1 cellular context compared by ENCODE assay signal in genomic region chr5:35922468-35922867, GRCh38.
TF ChIP-seq lines count a peak whose summit lies in the region.

No MANE protein-coding gene starts in this region.

TF ChIP-seq in IMR-90, 13 proteins besides CTCF, POLR2A, EP300 and RAD21:
- TF ChIP-seq SMC3 (IDR thresholded peaks at IDR 0.05; ENCODE audit: low read depth, low read length): no peak
- TF ChIP-seq, protein P1, sequence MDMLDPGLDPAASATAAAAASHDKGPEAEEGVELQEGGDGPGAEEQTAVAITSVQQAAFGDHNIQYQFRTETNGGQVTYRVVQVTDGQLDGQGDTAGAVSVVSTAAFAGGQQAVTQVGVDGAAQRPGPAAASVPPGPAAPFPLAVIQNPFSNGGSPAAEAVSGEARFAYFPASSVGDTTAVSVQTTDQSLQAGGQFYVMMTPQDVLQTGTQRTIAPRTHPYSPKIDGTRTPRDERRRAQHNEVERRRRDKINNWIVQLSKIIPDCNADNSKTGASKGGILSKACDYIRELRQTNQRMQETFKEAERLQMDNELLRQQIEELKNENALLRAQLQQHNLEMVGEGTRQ (IDR thresholded peaks at IDR 0.05; ENCODE audit: low read depth, low read length): no peak
- no peak for TF ChIP-seq BHLHE40 (IDR thresholded peaks at IDR 0.05; ENCODE audit: low read depth, low read length)
- TF ChIP-seq RCOR1 (IDR thresholded peaks at IDR 0.05; ENCODE audit: insufficient replicate concordance, low read length): no peak
- no peak for TF ChIP-seq MXI1 (IDR thresholded peaks at IDR 0.05; ENCODE audit: borderline replicate concordance, low read depth, low read length)
- TF ChIP-seq RFX5 (IDR thresholded peaks at IDR 0.05; ENCODE audit: low read depth, low read length): no peak
- no peak for TF ChIP-seq ELK1 (IDR thresholded peaks at IDR 0.05; ENCODE audit: borderline replicate concordance, low read depth, low read length)
- TF ChIP-seq NFE2L2 (IDR thresholded peaks at IDR 0.05; ENCODE audit: low read depth, low read length): no peak
